11 cellular contexts compared by ENCODE assay signal in genomic region chr12:26732010-26732908, GRCh38.
DNase-seq lines count a peak whose midpoint lies in the region; ATAC-seq and TF ChIP-seq lines count a peak whose summit lies in the region.
"Had no signal": no experiment of that assay in that cellular context is flagged by ENCODE, and none has a peak within 500 bp of the region (broad histone marks: within the 10 kb centered on the region; RNA-seq: fewer than 3 reads in every experiment).

No MANE protein-coding gene starts in this region.

- H4K20me1 ChIP-seq in SU-DHL-6 (ENCODE audit: low read depth, low read length): no peaks in the 10 kb centered on the region

- H3K9me3 Mint-ChIP-seq in activated naive CD4-positive, alpha-beta T cell treated with anti-CD3 and anti-CD28 coated beads, Interleukin-2, amount 50 U/mL, for 72 hours: peaks cover 0 to 3% of the 10 kb centered on the region in 2 donors

- H3K4me2 ChIP-seq in SU-DHL-6 (ENCODE audit: low read depth, low read length, poor library complexity, severe bottlenecking): peak overlapping the region; percentile 22

- no peaks in the 10 kb centered on the region for H3K9me3 ChIP-seq in SU-DHL-6 (ENCODE audit: insufficient read depth, low read length)
- H3K9me3 ChIP-seq: upper lobe of left lung had no signal

- no peaks in the 10 kb centered on the region for H3F3A ChIP-seq in SU-DHL-6 (ENCODE audit: insufficient read depth)

- H3K27me3 ChIP-seq in SU-DHL-6 (ENCODE audit: low read length): no peaks in the 10 kb centered on the region
- H3K27me3 ChIP-seq: SJCRH30, upper lobe of left lung had no signal

- H3K27ac Mint-ChIP-seq in activated naive CD4-positive, alpha-beta T cell treated with anti-CD3 and anti-CD28 coated beads, Interleukin-2, amount 50 U/mL, for 72 hours: no peak overlapping the region

- ATAC-seq in GM19468 (IDR thresholded peaks at IDR 0.05; ENCODE audit: extremely low read depth, unreplicated experiment) (peak; percentile 87), HG03139 (IDR thresholded peaks at IDR 0.05; ENCODE audit: unreplicated experiment) (peak; percentile 57)
- no peak for ATAC-seq in activated naive CD4-positive, alpha-beta T cell treated with anti-CD3 and anti-CD28 coated beads, Interleukin-2, amount 50 U/mL, for 72 hours

- H3K9ac ChIP-seq in SU-DHL-6 (ENCODE audit: low read length): no peak overlapping the region

- H3K27ac ChIP-seq in SU-DHL-6 (ENCODE audit: low read depth, low read length): no peak overlapping the region
- H3K27ac ChIP-seq: SJCRH30, upper lobe of left lung had no signal

- no peaks in the 10 kb centered on the region for H3K79me2 ChIP-seq in SU-DHL-6 (ENCODE audit: insufficient read depth, low read length)

- peaks cover 0 to 6% of the 10 kb centered on the region in 2 donors for H3K36me3 Mint-ChIP-seq in activated naive CD4-positive, alpha-beta T cell treated with anti-CD3 and anti-CD28 coated beads, Interleukin-2, amount 50 U/mL, for 72 hours

- no peak overlapping the region for H2AFZ ChIP-seq in SU-DHL-6 (ENCODE audit: low read depth, low read length, severe bottlenecking)

- H3K36me3 ChIP-seq in SU-DHL-6 (ENCODE audit: low read length): no peaks in the 10 kb centered on the region
- H3K36me3 ChIP-seq: SJCRH30, upper lobe of left lung had no signal

- TF ChIP-seq CTCF in SU-DHL-6 (IDR thresholded peaks at IDR 0.05; ENCODE audit: insufficient read depth, low read length, poor library complexity, severe bottlenecking): no peak

- DNase-seq in EH (ENCODE audit: low read depth): peak; percentile 9
- no peak for DNase-seq in activated naive CD4-positive, alpha-beta T cell treated with anti-CD3 and anti-CD28 coated beads, Interleukin-2, amount 50 U/mL, for 16 hours
- no peak for DNase-seq in activated naive CD4-positive, alpha-beta T cell treated with anti-CD3 and anti-CD28 coated beads, Interleukin-2, amount 50 U/mL, for 72 hours (ENCODE audit: low spot score in 2 of 2)
- no peak for DNase-seq in COLO829 (ENCODE audit: low spot score)
- DNase-seq in NK-92 (lab: John Stamatoyannopoulos, UW; ENCODE audit: unreplicated experiment): no peak
- DNase-seq: hypothalamus, SJCRH30 had no signal

- no peaks in the 10 kb centered on the region for H3K9me2 ChIP-seq in SU-DHL-6 (replicated peaks; ENCODE audit: insufficient read depth, low read length)

- H3K4me3 ChIP-seq in SU-DHL-6 (ENCODE audit: insufficient read depth, low read length, poor library complexity, severe bottlenecking): no peak overlapping the region
- H3K4me3 ChIP-seq: SJCRH30, upper lobe of left lung had no signal

Comparison
In these comparisons a context has a peak if more than half of its experiments do, and no peak if none do; other contexts are left out.
1. ATAC-seq: peak in GM19468 (single experiment) and HG03139 (single experiment); none in activated naive CD4-positive, alpha-beta T cell treated with anti-CD3 and anti-CD28 coated beads, Interleukin-2, amount 50 U/mL, for 72 hours (0 of 2).